ENCODE assay signal across 9 cellular contexts in the genomic region with DNA sequence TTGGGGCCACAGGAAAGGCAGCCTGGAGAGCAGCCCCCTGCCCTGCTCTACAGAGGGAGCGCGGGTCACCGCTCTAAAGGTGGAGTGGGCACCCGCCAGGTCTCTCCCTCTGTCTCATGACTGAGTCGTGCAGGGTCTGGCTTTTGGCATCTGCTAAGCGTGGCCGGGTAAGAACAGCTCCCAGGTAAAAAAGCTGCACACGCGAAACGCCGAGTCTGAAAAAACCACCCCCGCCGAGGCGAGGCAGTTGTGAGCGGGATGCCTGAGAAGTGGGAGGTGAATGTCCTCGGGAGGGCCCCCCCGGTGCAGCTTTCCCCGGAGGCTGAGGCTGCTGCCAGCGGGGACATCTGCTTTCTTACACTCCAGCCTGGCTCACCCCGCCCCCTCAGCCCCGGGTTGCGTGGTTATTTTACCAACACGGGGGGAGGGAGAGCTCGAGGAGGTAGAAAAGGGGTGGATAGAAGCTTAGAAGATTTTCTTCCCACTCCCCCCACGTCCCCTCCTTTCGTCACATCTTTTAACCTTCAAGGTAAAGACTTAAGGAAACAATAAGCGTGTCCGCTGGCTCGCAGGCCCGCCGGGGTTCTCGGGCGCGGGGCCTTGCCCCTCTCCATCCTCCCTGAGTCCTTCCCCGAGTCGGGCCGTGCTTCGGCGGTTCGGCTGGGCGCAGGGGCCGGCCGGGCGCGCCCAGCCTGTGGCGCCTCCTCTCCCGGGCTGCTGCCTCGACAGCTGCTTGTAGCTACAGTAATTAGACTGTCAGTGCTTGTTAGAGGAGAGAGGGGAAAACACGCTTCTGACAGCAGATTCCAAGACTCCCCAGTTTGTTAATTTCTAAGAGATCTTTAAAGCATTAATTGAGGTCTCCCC.
DNase-seq lines count a peak whose midpoint lies in the region; ATAC-seq, FAIRE-seq and TF ChIP-seq lines count a peak whose summit lies in the region.
"Had no signal": no experiment of that assay in that cellular context is flagged by ENCODE, and none has a peak within 500 bp of the region (broad histone marks: within the 10 kb centered on the region; RNA-seq: fewer than 3 reads in every experiment).

No MANE protein-coding gene starts in this region.

- peak overlapping the region; percentile 5 for H2AFZ ChIP-seq in endothelial cell of umbilical vein (ENCODE audit: low read depth, low read length)

- H3K27me3 ChIP-seq in endothelial cell of umbilical vein (ENCODE audit: control insufficient read depth in 2 of 2, insufficient read depth in 2 of 2, low read length in 2 of 2) (no peaks in the 10 kb centered on the region), stomach (no peaks in the 10 kb centered on the region)

- peak overlapping the region; percentile 52 for H3K9ac ChIP-seq in endothelial cell of umbilical vein (replicated peaks; ENCODE audit: extremely low read depth, insufficient read depth, low read length)

- H4K20me1 ChIP-seq in endothelial cell of umbilical vein (replicated peaks; ENCODE audit: control insufficient read depth, extremely low read depth, insufficient read depth, low read length) = no peaks in the 10 kb centered on the region

- no peaks in the 10 kb centered on the region for H3K9me1 ChIP-seq in endothelial cell of umbilical vein (replicated peaks; ENCODE audit: control insufficient read depth, extremely low read depth, insufficient read depth, low read length)

- H3K4me3 ChIP-seq in GM12875 (ENCODE audit: low read depth, low read length) (peak overlapping the region; percentile 42), endothelial cell of umbilical vein (replicated peaks in 1 of 3; ENCODE audit: insufficient read depth in 1 of 3, low read depth in 1 of 3, low read length in 3 of 3) (peak overlapping the region; percentile 20 to 59 (median 49)), stomach (peak overlapping the region; percentile 52 to 75 (median 65))

- FAIRE-seq in endothelial cell of umbilical vein (lab: Jason Lieb, UNC) = peak; percentile 8
- FAIRE-seq: endometrium had no signal

- H3K4me1 ChIP-seq in endothelial cell of umbilical vein (ENCODE audit: control insufficient read depth, extremely low read depth, insufficient read depth, low read length) = peaks cover 12% of the 10 kb centered on the region
- H3K4me1 ChIP-seq in stomach = peaks cover 0 to 27% (median 20%) of the 10 kb centered on the region in 4 donors

- 7 to 12% (median 9%) methylated on average over 44 to 49 of the region's 49 CpGs for WGBS in stomach, 5 donors

- H3K27ac ChIP-seq in endothelial cell of umbilical vein (ENCODE audit: insufficient read depth, low read depth, low read length) = no peak overlapping the region
- peak overlapping the region in 2 of 5 donors; percentile 38 to 77 for H3K27ac ChIP-seq in stomach

- DNase-seq in NCI-H2227 (lab: John Stamatoyannopoulos, UW; ENCODE audit: unreplicated experiment) = peak; percentile 85
- DNase-seq in activated T-cell treated with anti-CD3 and anti-CD28 coated beads for 1 hour (ENCODE audit: low read depth) = peak; percentile 37
- peak; percentile 53 for DNase-seq in endothelial cell of umbilical vein (ENCODE audit: low read depth, low spot score)
- DNase-seq in middle frontal gyrus (ENCODE audit: extremely low spot score, low spot score) = peak; percentile 61
- DNase-seq in stomach = peak; percentile 49
- DNase-seq in H4 (ENCODE audit: low spot score) = no peak

- H3K79me2 ChIP-seq in endothelial cell of umbilical vein (ENCODE audit: control insufficient read depth, insufficient read depth, low read length) = no peaks in the 10 kb centered on the region

- H3K9me3 ChIP-seq in endothelial cell of umbilical vein (replicated peaks; ENCODE audit: control insufficient read depth, insufficient read depth, low read length) (no peaks in the 10 kb centered on the region), stomach (no peaks in the 10 kb centered on the region)

- POLR2A ChIA-PET in endothelial cell of umbilical vein (lab: Charles Lee) = interaction anchor here (0.6 kb wide), 1 partner anchor 140 kb away, joined by 3 read pairs; no protein-coding TSS in a partner anchor

- CTCF ChIA-PET in endothelial cell of umbilical vein (lab: Charles Lee) = interaction anchor here (0.7 to 1.6 kb wide), 7 partner anchors 10 to 174 kb away, joined by 3 to 13 read pairs (median 4); no protein-coding TSS in a partner anchor

- no peak for TF ChIP-seq EP300 in stomach (IDR thresholded peaks at IDR 0.05)

- TF ChIP-seq POLR2A in endothelial cell of umbilical vein (IDR thresholded peaks at IDR 0.05; ENCODE audit: low read depth, low read length) (peak; percentile 7), stomach (IDR thresholded peaks at IDR 0.05) (no peak)

- intact Hi-C loops in endothelial cell of umbilical vein (cut with micrococcal nuclease) (loop anchor here (1.0 kb wide), 1 partner anchor 36 kb away; no protein-coding TSS in a partner anchor), stomach (cut with DNase I; ENCODE audit: low total_unique reads) (no loop called here)

- TF ChIP-seq CTCF in GM12875 (IDR thresholded peaks at IDR 0.05; ENCODE audit: borderline replicate concordance, insufficient read depth, low read depth, low read length) (no peak), endothelial cell of umbilical vein (IDR thresholded peaks at IDR 0.05; ENCODE audit: extremely low read depth in 1 of 2, insufficient read depth in 1 of 2, low read depth in 1 of 2, low read length in 2 of 2) (no peak), stomach (IDR thresholded peaks at IDR 0.05) (no peak)

- peak; percentile 56 for ATAC-seq in HG02642 (IDR thresholded peaks at IDR 0.05; ENCODE audit: poor library complexity, unreplicated experiment)

- BruUV-seq in endothelial cell of umbilical vein (replicated peaks; lab: Mats Ljungman, UMichigan) = no TSS peak

- H3K36me3 ChIP-seq in endothelial cell of umbilical vein (ENCODE audit: control insufficient read depth in 2 of 2, extremely low read depth in 1 of 2, insufficient read depth in 2 of 2, low read length in 2 of 2) = peaks cover 0 to 2% of the 10 kb centered on the region in 2 experiments
- H3K36me3 ChIP-seq in stomach = peaks cover 0 to 14% (median 3%) of the 10 kb centered on the region in 4 donors

- dilution Hi-C loops in endothelial cell of umbilical vein (cut with MboI; ENCODE audit: extremely low pct_ligation_motif_present, low sequenced_read_pairs) = no loop called here

- peak overlapping the region; percentile 85 for H3K4me2 ChIP-seq in endothelial cell of umbilical vein (ENCODE audit: insufficient read depth, low read length)

TF ChIP-seq in endothelial cell of umbilical vein, 7 proteins besides CTCF, POLR2A, EP300 and RAD21:
- TF ChIP-seq POLR2AphosphoS5 (IDR thresholded peaks at IDR 0.05; ENCODE audit: insufficient read depth, low read depth, low read length) (peak; percentile 18), MYC (IDR thresholded peaks at IDR 0.05; ENCODE audit: low read depth, low read length) (no peak)
